7 cellular contexts compared by ENCODE assay signal in genomic region chr6:89984926-89985743, GRCh38.
DNase-seq lines count a peak whose midpoint lies in the region; FAIRE-seq and TF ChIP-seq lines count a peak whose summit lies in the region.

No MANE protein-coding gene starts in this region.

- no peaks in the 10 kb centered on the region for H3K36me3 ChIP-seq in iPS-20b (ENCODE audit: insufficient read depth, low read depth, low read length)
- peaks cover 0 to 7% (median 0%) of the 10 kb centered on the region in 6 donors for H3K36me3 ChIP-seq in spleen

- TF ChIP-seq CTCF in spleen (IDR thresholded peaks at IDR 0.05 in 8 of 11, conservative IDR thresholded peaks at IDR 0.05 in 3 of 11): no peak

- H3K4me3 ChIP-seq in iPS-20b (ENCODE audit: low read length) (no peak overlapping the region), spleen (no peak overlapping the region)

- no peaks in the 10 kb centered on the region for H3K9me3 ChIP-seq in iPS-20b (ENCODE audit: insufficient read depth, low read depth, low read length)
- H3K9me3 ChIP-seq in spleen: no peaks in the 10 kb centered on the region

- no peak overlapping the region for H3K27ac ChIP-seq in iPS-20b (ENCODE audit: low read length)
- H3K27ac ChIP-seq in spleen: peak overlapping the region in 6 of 8 donors; percentile 13 to 56 (median 46)

- H3K9ac ChIP-seq in iPS-20b (ENCODE audit: low read depth, low read length): peak overlapping the region; percentile 21; the same call in 1 of the 2 replicates

- no peak for FAIRE-seq in HTR-8/SVneo (lab: Jason Lieb, UNC)

- H3K4me1 ChIP-seq in iPS-20b (ENCODE audit: insufficient read depth, low read length) (peaks cover 6% of the 10 kb centered on the region; the same call in 1 of the 2 replicates), spleen (peaks cover 0 to 27% (median 13%) of the 10 kb centered on the region in 6 donors)

- no peak for TF ChIP-seq POLR2A in spleen (IDR thresholded peaks at IDR 0.05)

- WGBS in spleen, 5 donors: 58 to 70% (median 65%) methylated on average over 11 to 12 of the region's 12 CpGs

- intact Hi-C loops in spleen (cut with DNase I; ENCODE audit: low total_unique reads): loop anchor here (10.0 kb wide), 1 partner anchor 310 kb away; the partner anchor contains the start of gene BACH2

- peak; percentile 15 for DNase-seq in HTR-8/SVneo (ENCODE audit: insufficient read length, low spot score)
- peak; percentile 19 for DNase-seq in amniotic epithelial cell (ENCODE audit: low read depth)
- peak; percentile 83 for DNase-seq in spleen
- no peak for DNase-seq in RKO (ENCODE audit: low spot score)
- DNase-seq in NOMO-1 treated with dmso at 0.1 percent for 144 hours (lab: John Stamatoyannopoulos, UW; ENCODE audit: unreplicated experiment): no peak
- DNase-seq in COLO829 (ENCODE audit: low spot score): no peak

- H3K27me3 ChIP-seq in iPS-20b (ENCODE audit: insufficient read depth, low read length) (no peaks in the 10 kb centered on the region), spleen (replicated peaks in 1 of 7) (no peaks in the 10 kb centered on the region)

Comparison
In these comparisons a context has a peak if more than half of its experiments do, and no peak if none do; other contexts are left out.
1. DNase-seq: peak in HTR-8/SVneo (single experiment), amniotic epithelial cell (single experiment) and spleen (single experiment); none in RKO (single experiment), NOMO-1 treated with dmso at 0.1 percent for 144 hours (single experiment) and COLO829 (single experiment).